ENCODE assay signal across 16 cellular contexts in the genomic region with DNA sequence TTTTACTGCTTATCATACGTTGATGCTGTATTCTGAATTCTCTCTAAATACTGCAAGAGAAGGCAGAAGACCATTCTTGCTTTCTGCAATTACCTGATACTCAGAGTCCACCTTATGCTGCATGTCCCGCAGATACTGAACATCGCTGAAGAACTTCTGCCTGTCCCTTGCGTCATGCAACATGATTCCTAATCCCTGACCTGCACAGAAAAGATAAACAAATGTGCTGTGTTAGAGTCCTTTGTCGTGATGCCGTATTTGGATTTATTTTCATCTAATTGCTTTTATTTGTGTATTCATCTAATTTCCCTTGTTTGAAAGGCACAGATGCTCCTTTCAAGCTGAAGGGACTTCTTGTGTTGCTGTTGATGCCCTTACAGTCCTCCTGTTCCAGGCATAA. TPM values are rescaled to one million over a fixed set of nuclear protein-coding genes. Genes with fewer than 3 reads are reported as not detected.
"Had no signal": no experiment of that assay in that cellular context is flagged by ENCODE, and none has a peak within 500 bp of the region (broad histone marks: within the 10 kb centered on the region; RNA-seq: fewer than 3 reads in every experiment).

No MANE protein-coding gene starts in this region.

- H3K9me3 Mint-ChIP-seq: activated CD4-positive, alpha-beta memory T cell treated with anti-CD3 and anti-CD28 coated beads for 36 hours; activated naive CD8-positive, alpha-beta T cell treated with anti-CD3 and anti-CD28 coated beads for 36 hours; effector memory CD8-positive, alpha-beta T cell; neural progenitor cell; stimulated activated naive CD8-positive, alpha-beta T cell treated with anti-CD3 and anti-CD28 coated beads, Interleukin-15, amount 100 ng/mL, for 72 hours had no signal

- H3K36me3 ChIP-seq: brain microvascular endothelial cell, lower lobe of right lung, neural progenitor cell, pancreas had no signal

- H3K4me1 ChIP-seq: lower lobe of right lung, neural progenitor cell, pancreas, testis had no signal

- H3K27ac Mint-ChIP-seq: activated CD4-positive, alpha-beta memory T cell treated with anti-CD3 and anti-CD28 coated beads for 36 hours; activated naive CD8-positive, alpha-beta T cell treated with anti-CD3 and anti-CD28 coated beads for 36 hours; effector memory CD8-positive, alpha-beta T cell; neural progenitor cell; stimulated activated naive CD8-positive, alpha-beta T cell treated with anti-CD3 and anti-CD28 coated beads, Interleukin-15, amount 100 ng/mL, for 72 hours had no signal

- ATAC-seq: activated CD4-positive, CD25-positive, alpha-beta regulatory T cell treated with anti-CD3 and anti-CD28 coated beads, Interleukin-2, amount 50 U/mL, for 24 hours; effector memory CD8-positive, alpha-beta T cell; lower lobe of right lung; pancreas; stimulated activated naive CD8-positive, alpha-beta T cell treated with anti-CD3 and anti-CD28 coated beads, Interleukin-15, amount 100 ng/mL, for 72 hours had no signal

- H3K4me3 Mint-ChIP-seq: activated CD4-positive, alpha-beta memory T cell treated with anti-CD3 and anti-CD28 coated beads for 36 hours; activated naive CD8-positive, alpha-beta T cell treated with anti-CD3 and anti-CD28 coated beads for 36 hours; effector memory CD8-positive, alpha-beta T cell; neural progenitor cell; stimulated activated naive CD8-positive, alpha-beta T cell treated with anti-CD3 and anti-CD28 coated beads, Interleukin-15, amount 100 ng/mL, for 72 hours had no signal

- H3K9me3 ChIP-seq: lower lobe of right lung, pancreas, testis had no signal

- DNase-seq: activated CD4-positive, alpha-beta memory T cell treated with anti-CD3 and anti-CD28 coated beads for 36 hours; activated gamma-delta T cell treated with Interleukin-2 at 50 U/mL for 16 hours; activated naive CD8-positive, alpha-beta T cell treated with anti-CD3 and anti-CD28 coated beads for 36 hours; activated T-cell treated with anti-CD3 and anti-CD28 coated beads, Interleukin-2, amount 50 U/mL, for 48 hours; brain microvascular endothelial cell; effector memory CD8-positive, alpha-beta T cell; hippocampal formation; lower lobe of right lung; midbrain; pancreas; stimulated activated CD4-positive, alpha-beta T cell treated with anti-CD3 and anti-CD28 coated beads, Interleukin-4, amount 100 ng/mL, for 4 hours; stimulated activated naive CD8-positive, alpha-beta T cell treated with anti-CD3 and anti-CD28 coated beads, Interleukin-15, amount 100 ng/mL, for 72 hours; testis had no signal

- H3K4me1 Mint-ChIP-seq: activated naive CD8-positive, alpha-beta T cell treated with anti-CD3 and anti-CD28 coated beads for 36 hours; stimulated activated naive CD8-positive, alpha-beta T cell treated with anti-CD3 and anti-CD28 coated beads, Interleukin-15, amount 100 ng/mL, for 72 hours had no signal

- H3K27ac ChIP-seq: brain microvascular endothelial cell, lower lobe of right lung, neural progenitor cell, pancreas, testis had no signal

- H3K4me3 ChIP-seq: lower lobe of right lung, neural progenitor cell, pancreas, testis had no signal

- H3K36me3 Mint-ChIP-seq: activated CD4-positive, alpha-beta memory T cell treated with anti-CD3 and anti-CD28 coated beads for 36 hours; activated naive CD8-positive, alpha-beta T cell treated with anti-CD3 and anti-CD28 coated beads for 36 hours; neural progenitor cell had no signal

RNA-seq across cellular contexts. Expression of a gene that starts 6.6 kb away (rescaled TPM):
- total RNA-seq: activated CD4-positive, alpha-beta memory T cell treated with anti-CD3 and anti-CD28 coated beads for 36 hours; activated naive CD8-positive, alpha-beta T cell treated with anti-CD3 and anti-CD28 coated beads for 36 hours; glomerular endothelial cell had no signal
